Comparison of ENCODE assay signal across 8 cellular contexts in genomic region chr19:18205180-18205915, GRCh38. TPM values are rescaled to one million over a fixed set of nuclear protein-coding genes. Genes with fewer than 3 reads are reported as not detected.
A peak's percentile ranks its signal among the peaks of the same experiment; 100 is the strongest.
DNase-seq lines count a peak whose midpoint lies in the region; ATAC-seq and TF ChIP-seq lines count a peak whose summit lies in the region.

No MANE protein-coding gene starts in this region.

- peak overlapping the region; percentile 84 for H3K4me3 Mint-ChIP-seq in activated CD4-positive, alpha-beta memory T cell treated with anti-CD3 and anti-CD28 coated beads for 36 hours

- 16 to 17% methylated on average over 36 of the region's 36 CpGs for WGBS in lower leg skin, 2 donors

- H3K27ac Mint-ChIP-seq in activated CD4-positive, alpha-beta memory T cell treated with anti-CD3 and anti-CD28 coated beads for 36 hours, result peak overlapping the region; percentile 69

- DNase-seq in GM10248 (ENCODE audit: extremely low spot score) (peak; percentile 77), NCI-H2171 (lab: John Stamatoyannopoulos, UW) (peak; percentile 56), lower leg skin (ENCODE audit: low spot score in 2 of 2) (peak; percentile 80 to 97)
- peak; percentile 77 for DNase-seq in activated CD4-positive, alpha-beta memory T cell treated with anti-CD3 and anti-CD28 coated beads for 36 hours
- peak; percentile 31 for DNase-seq in effector CD8-positive, alpha-beta T cell (lab: John Stamatoyannopoulos, UW)
- peak in 2 of 3 experiments; percentile 32 to 40 for DNase-seq in stimulated activated CD4-positive, alpha-beta T cell treated with anti-CD3 and anti-CD28 coated beads, TNF-alpha, amount 100 ng/mL, for 4 hours (ENCODE audit: low read depth in 3 of 3)

- H3K36me3 Mint-ChIP-seq in activated CD4-positive, alpha-beta memory T cell treated with anti-CD3 and anti-CD28 coated beads for 36 hours, result peaks cover 2% of the 10 kb centered on the region

- POLR2A ChIA-PET in GM10248 (lab: Yijun Ruan, JAX), result interaction anchor here (0.6 to 3.3 kb wide), 4 partner anchors 13 to 163 kb away, joined by 4 to 36 read pairs (median 5); partner anchors contain the start of genes JUND and MPV17L2
- POLR2A ChIA-PET in activated CD4-positive, alpha-beta memory T cell treated with anti-CD3 and anti-CD28 coated beads for 36 hours (lab: Charles Lee), result interaction anchor here (0.6 to 1.6 kb wide), 3 partner anchors 12 to 198 kb away, joined by 3 to 4 read pairs (median 3); partner anchors contain the start of gene MPV17L2

- no peak for TF ChIP-seq CTCF in GM10248 (IDR thresholded peaks at IDR 0.05; ENCODE audit: control extremely low read depth, extremely low read depth, low read depth, missing control alignments)
- TF ChIP-seq CTCF in lower leg skin (IDR thresholded peaks at IDR 0.05), result no peak

- peak overlapping the region; percentile 44 for H3K4me3 ChIP-seq in lower leg skin (ENCODE audit: low read depth, poor library complexity, severe bottlenecking)

- intact Hi-C loops in activated CD4-positive, alpha-beta memory T cell treated with anti-CD3 and anti-CD28 coated beads for 36 hours (cut with micrococcal nuclease), result no loop called here
- intact Hi-C loops in lower leg skin (cut with DNase I; ENCODE audit: low total_unique reads), result no loop called here

- H3K27me3 Mint-ChIP-seq in activated CD4-positive, alpha-beta memory T cell treated with anti-CD3 and anti-CD28 coated beads for 36 hours, result peaks cover 3% of the 10 kb centered on the region

- CTCF ChIA-PET in GM10248 (lab: Yijun Ruan, JAX), result interaction anchor here (0.7 to 8.8 kb wide), 17 partner anchors 9 to 206 kb away, joined by 3 to 228 read pairs (median 4); partner anchors contain the start of gene IQCN
- CTCF ChIA-PET in activated CD4-positive, alpha-beta memory T cell treated with anti-CD3 and anti-CD28 coated beads for 36 hours (lab: Charles Lee), result interaction anchor here (0.9 to 8.4 kb wide), 13 partner anchors 13 to 209 kb away, joined by 3 to 170 read pairs (median 6); partner anchors contain the start of genes LSM4 and MPV17L2

- ATAC-seq in GM18907 (IDR thresholded peaks at IDR 0.05; ENCODE audit: unreplicated experiment) (no peak), GM21529 (IDR thresholded peaks at IDR 0.05; ENCODE audit: unreplicated experiment) (no peak)

- no peak for TF ChIP-seq POLR2A in lower leg skin (IDR thresholded peaks at IDR 0.05)

- H3K4me1 Mint-ChIP-seq in activated CD4-positive, alpha-beta memory T cell treated with anti-CD3 and anti-CD28 coated beads for 36 hours (ENCODE audit: low read depth), result peaks cover 21% of the 10 kb centered on the region

- no peaks in the 10 kb centered on the region for H3K9me3 Mint-ChIP-seq in activated CD4-positive, alpha-beta memory T cell treated with anti-CD3 and anti-CD28 coated beads for 36 hours

RNA-seq across cellular contexts. Expression of gene RAB3A, which starts 1.5 kb away (rescaled TPM):
- 1 to 10 TPM; 3.9 to 4.3 TPM for total RNA-seq in activated CD4-positive, alpha-beta memory T cell treated with anti-CD3 and anti-CD28 coated beads for 36 hours
- total RNA-seq in lower leg skin, result 1 to 10 TPM in 3 of 4 donors, under 1 TPM in 1; 0.91 to 2.7 (median 2.1) TPM

RNA-seq across cellular contexts. Expression of gene MPV17L2, which starts 12.3 kb away (rescaled TPM):
- total RNA-seq in activated CD4-positive, alpha-beta memory T cell treated with anti-CD3 and anti-CD28 coated beads for 36 hours, result 1 to 10 TPM; 6.4 to 7.3 TPM
- 10 to 100 TPM in 3 of 4 donors, 1 to 10 TPM in 1; 8.5 to 29.3 (median 20.2) TPM for total RNA-seq in lower leg skin

RNA-seq across cellular contexts. Expression of gene PDE4C, which starts 20.9 kb away (rescaled TPM):
- total RNA-seq in activated CD4-positive, alpha-beta memory T cell treated with anti-CD3 and anti-CD28 coated beads for 36 hours, result not detected
- total RNA-seq in lower leg skin, result under 1 TPM in 1 of 4 donors, not detected in 3; 0.29 TPM

RNA-seq across cellular contexts. Expression of gene IFI30, which starts 31.7 kb away (rescaled TPM):
- 10 to 100 TPM; 23.7 to 26.9 TPM for total RNA-seq in activated CD4-positive, alpha-beta memory T cell treated with anti-CD3 and anti-CD28 coated beads for 36 hours
- total RNA-seq in lower leg skin, result 100 to 1,000 TPM in 2 of 4 donors, 10 to 100 TPM in 2; 39.1 to 214 (median 98.3) TPM

RNA-seq across cellular contexts. Expression of gene PIK3R2, which starts 52.4 kb away (rescaled TPM):
- 10 to 100 TPM; 14.9 to 19.1 TPM for total RNA-seq in activated CD4-positive, alpha-beta memory T cell treated with anti-CD3 and anti-CD28 coated beads for 36 hours
- total RNA-seq in lower leg skin, result 10 to 100 TPM in 3 of 4 donors, 1 to 10 TPM in 1; 8.3 to 39.4 (median 32.2) TPM

Comparison
In these comparisons a context has a peak if more than half of its experiments do, and no peak if none do; other contexts are left out.
1. DNase-seq: peak in every context shown above with its lines; median percentile 88 in lower leg skin; 77 in GM10248; 77 in activated CD4-positive, alpha-beta memory T cell treated with anti-CD3 and anti-CD28 coated beads for 36 hours; 56 in NCI-H2171; 36 in stimulated activated CD4-positive, alpha-beta T cell treated with anti-CD3 and anti-CD28 coated beads, TNF-alpha, amount 100 ng/mL, for 4 hours; 31 in effector CD8-positive, alpha-beta T cell.